Comparison of ENCODE assay signal across 2 cellular contexts in genomic region chr11:66420671-66421476, GRCh38.
TF ChIP-seq lines count a peak whose summit lies in the region.

Gene NPAS4 (plus strand): TSS chr11:66421035. CDS start chr11:66421180, 145 bp downstream.

TF ChIP-seq in SK-N-SH, 30 proteins besides CTCF, POLR2A, EP300 and RAD21 (continued from another document):
- TF ChIP-seq SMC3 (IDR thresholded peaks at IDR 0.05; ENCODE audit: low read depth, low read length) = no peak

TF ChIP-seq in SK-N-SH treated with all-trans-retinoic acid at 6 μM for 48 hours, 23 proteins besides CTCF, POLR2A, EP300 and RAD21 (continued from another document):
- TF ChIP-seq ZNF70 (CRISPR knock-in tag; IDR thresholded peaks at IDR 0.05) = no peak
